In genomic region chr1:168342572-168343280, GRCh38 we compare ENCODE assay signal across 8 cellular contexts.
DNase-seq lines count a peak whose midpoint lies in the region; ATAC-seq and TF ChIP-seq lines count a peak whose summit lies in the region.

No MANE protein-coding gene starts in this region.

- intact Hi-C loops in activated CD4-positive, alpha-beta T cell treated with anti-CD3 and anti-CD28 coated beads, Interleukin-2, amount 10 ng/mL, durations not matched to agents 24 days and 14 days (cut with micrococcal nuclease): loop anchor here (1.0 to 10.0 kb wide), 15 partner anchors 23 to 1205 kb away; partner anchors contain the start of genes BLZF1 and NME7
- intact Hi-C loops in left lung (cut with DNase I): loop anchor here in 1 of 2 donors (10.0 kb wide), 1 partner anchor 232 kb away; the partner anchor contains the start of gene XCL1

- H3K27me3 ChIP-seq in left lung: no peaks in the 10 kb centered on the region

- H3K9me3 ChIP-seq in left lung: no peaks in the 10 kb centered on the region

- H3K27ac Mint-ChIP-seq in activated CD4-positive, alpha-beta T cell treated with anti-CD3 and anti-CD28 coated beads, Interleukin-2, amount 10 ng/mL, durations not matched to agents 24 days and 14 days: peak overlapping the region; percentile 57

- H3K36me3 ChIP-seq in left lung: no peaks in the 10 kb centered on the region

- H3K9me3 Mint-ChIP-seq in activated CD4-positive, alpha-beta T cell treated with anti-CD3 and anti-CD28 coated beads, Interleukin-2, amount 10 ng/mL, durations not matched to agents 24 days and 14 days: peaks cover 9% of the 10 kb centered on the region

- peak overlapping the region; percentile 51 to 77 for H3K27ac ChIP-seq in coronary artery
- H3K27ac ChIP-seq in left lung: peak overlapping the region in 1 of 2 donors; percentile 62

- H3K4me3 Mint-ChIP-seq in activated CD4-positive, alpha-beta T cell treated with anti-CD3 and anti-CD28 coated beads, Interleukin-2, amount 10 ng/mL, durations not matched to agents 24 days and 14 days: peak overlapping the region; percentile 35

- no peaks in the 10 kb centered on the region for H3K27me3 Mint-ChIP-seq in activated CD4-positive, alpha-beta T cell treated with anti-CD3 and anti-CD28 coated beads, Interleukin-2, amount 10 ng/mL, durations not matched to agents 24 days and 14 days

- peaks cover 38% of the 10 kb centered on the region for H3K4me1 Mint-ChIP-seq in activated CD4-positive, alpha-beta T cell treated with anti-CD3 and anti-CD28 coated beads, Interleukin-2, amount 10 ng/mL, durations not matched to agents 24 days and 14 days

- TF ChIP-seq CTCF in coronary artery (IDR thresholded peaks at IDR 0.05): peak; percentile 79
- peak; percentile 77 to 81 for TF ChIP-seq CTCF in left lung (IDR thresholded peaks at IDR 0.05)

- peak; percentile 74 for ATAC-seq in HG03457 (IDR thresholded peaks at IDR 0.05; ENCODE audit: unreplicated experiment)
- peak; percentile 99 for ATAC-seq in left lung

- H3K4me3 ChIP-seq in coronary artery (peak overlapping the region; percentile 58), left lung (no peak overlapping the region)

- H3K4me1 ChIP-seq in left lung: peaks cover 7 to 13% of the 10 kb centered on the region in 2 donors

- peaks cover 2% of the 10 kb centered on the region for H3K36me3 Mint-ChIP-seq in activated CD4-positive, alpha-beta T cell treated with anti-CD3 and anti-CD28 coated beads, Interleukin-2, amount 10 ng/mL, durations not matched to agents 24 days and 14 days (ENCODE audit: low read depth)

- peak; percentile 71 to 79 for DNase-seq in AML-193 (lab: John Stamatoyannopoulos, UW)
- DNase-seq in GM19238 (ENCODE audit: insufficient read length, low spot score): peak; percentile 40
- peak; percentile 83 for DNase-seq in NCI-H510A treated with DMSO at 0.1 percent for 48 hours (lab: John Stamatoyannopoulos, UW)
- peak; percentile 95 for DNase-seq in activated CD4-positive, alpha-beta T cell treated with anti-CD3 and anti-CD28 coated beads, Interleukin-2, amount 10 ng/mL, durations not matched to agents 24 days and 14 days
- DNase-seq in coronary artery (ENCODE audit: low spot score): peak; percentile 91
- DNase-seq in left lung: peak; percentile 90
- DNase-seq in stimulated activated CD4-positive, alpha-beta T cell treated with anti-CD3 and anti-CD28 coated beads, Interleukin-4, amount 100 ng/mL, for 24 hours: peak; percentile 91

Comparison
In these comparisons a context has a peak if more than half of its experiments do, and no peak if none do; other contexts are left out.
1. DNase-seq: peak in every context shown above with its lines; median percentile 95 in activated CD4-positive, alpha-beta T cell treated with anti-CD3 and anti-CD28 coated beads, Interleukin-2, amount 10 ng/mL, durations not matched to agents 24 days and 14 days; 91 in coronary artery; 91 in stimulated activated CD4-positive, alpha-beta T cell treated with anti-CD3 and anti-CD28 coated beads, Interleukin-4, amount 100 ng/mL, for 24 hours; 90 in left lung; 83 in NCI-H510A treated with DMSO at 0.1 percent for 48 hours; 75 in AML-193; 40 in GM19238.